8 cellular contexts compared by ENCODE assay signal in the genomic region with DNA sequence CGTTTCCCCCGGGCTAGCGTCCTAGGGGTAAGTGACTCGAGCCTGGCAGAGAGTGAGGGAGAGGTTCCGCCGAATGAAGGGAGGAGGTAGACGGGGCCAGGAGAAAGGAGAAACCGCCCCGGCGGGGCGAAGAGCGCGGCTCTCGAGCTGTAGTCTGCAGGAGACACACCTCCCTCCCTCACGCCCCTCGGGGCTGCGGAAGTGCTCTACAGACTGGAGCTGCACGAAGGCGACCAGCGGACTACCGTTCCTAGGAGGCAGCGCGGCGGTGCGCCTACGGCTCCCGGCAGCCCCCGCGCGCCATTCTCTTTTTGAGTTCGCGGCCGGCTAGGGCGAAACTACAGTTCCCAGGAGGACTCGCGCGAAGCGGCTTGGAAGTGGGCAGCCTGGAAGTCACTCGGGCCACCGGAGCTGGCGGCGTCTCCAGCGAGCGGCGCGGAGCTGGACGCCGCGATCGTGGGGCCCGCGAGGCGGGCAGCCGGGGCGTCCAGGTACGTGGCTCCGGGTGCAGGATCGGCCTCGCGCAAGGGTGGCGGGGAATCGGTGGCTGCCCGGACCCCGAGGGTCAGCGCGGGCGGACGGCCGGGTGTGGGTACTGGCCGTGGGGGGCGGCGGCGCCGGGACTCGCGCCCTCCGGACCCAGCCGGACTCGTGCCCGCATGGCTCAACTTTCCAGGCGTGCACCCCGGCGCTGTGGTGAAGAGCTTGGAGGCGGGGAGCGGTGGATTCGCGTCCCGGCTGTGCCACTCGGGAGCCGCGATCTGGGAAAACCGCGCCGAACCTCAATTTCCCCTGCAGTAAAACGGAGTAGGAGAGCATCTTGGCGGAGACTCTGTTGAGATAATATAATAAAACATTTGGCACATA. TPM values are rescaled to one million over a fixed set of nuclear protein-coding genes. Genes with fewer than 3 reads are reported as not detected.
DNase-seq lines count a peak whose midpoint lies in the region; TF ChIP-seq lines count a peak whose summit lies in the region.

SIPA1L3 (plus strand) TSS at position 341 of the 867 bp plus-strand sequence. CDS start 174,358 bp downstream, outside the sequence.

- H2BK12ac ChIP-seq in H9 (ENCODE audit: insufficient read length, low read depth, low read length) = no peak within 1 kb of the TSS

- no peaks in the 10 kb centered on the region for H3K79me1 ChIP-seq in H9 (ENCODE audit: insufficient read depth, low read depth, low read length, poor library complexity, severe bottlenecking)

- peak within 1 kb of the TSS; percentile 71 for H3K4me3 ChIP-seq in MG63
- H3K4me3 ChIP-seq in fibroblast of villous mesenchyme (ENCODE audit: low read depth, low read length) = peak within 1 kb of the TSS; percentile 96

- H3K9ac ChIP-seq in H9 (ENCODE audit: extremely low read depth, insufficient read length, low read length) = peak within 1 kb of the TSS; percentile 62

- H4K91ac ChIP-seq in H9 (ENCODE audit: insufficient read length, low read depth, low read length) = no peak within 1 kb of the TSS

- H4K5ac ChIP-seq in H9 (ENCODE audit: insufficient read length, low read depth, low read length) = no peak within 1 kb of the TSS

- H3K4me1 Mint-ChIP-seq in H9 (peaks cover 33 to 36% of the 10 kb centered on the region in 2 experiments), neural crest cell (peaks cover 29% of the 10 kb centered on the region)

- H3K27ac Mint-ChIP-seq in H9 (peak within 1 kb of the TSS; percentile 96 to 99 (median 97)), neural crest cell (ENCODE audit: unreplicated experiment) (peak within 1 kb of the TSS; percentile 93)

- no peak within 1 kb of the TSS for H2AK5ac ChIP-seq in H9 (ENCODE audit: insufficient read length, low read length)

- H3K36me3 ChIP-seq in MG63 = no peaks in the 10 kb centered on the region; the same call in none of the 2 replicates

- peaks cover 13% of the 10 kb centered on the region; the same call in 1 of the 2 replicates for H3K4me1 ChIP-seq in H9 (ENCODE audit: insufficient read depth, low read length)

- no peak within 1 kb of the TSS for H3K4ac ChIP-seq in H9 (ENCODE audit: low read depth, low read length)

- H3K27ac ChIP-seq in H9 (ENCODE audit: insufficient read length, low read depth, low read length) = peak within 1 kb of the TSS; percentile 32

- WGBS in H9 (ENCODE audit: extremely low coverage, insufficient read length, low lambda C conversion rate) = no CpG with 5 or more reads among the region's 96 CpGs

- no peak within 1 kb of the TSS for H2BK5ac ChIP-seq in H9 (ENCODE audit: insufficient read length, low read length)

- no peak within 1 kb of the TSS for H2AFZ ChIP-seq in H9 (ENCODE audit: low read length)

- H3K4me2 ChIP-seq in H9 (ENCODE audit: insufficient read depth, insufficient read length, low read length) = peak within 1 kb of the TSS; percentile 93

- peaks cover 11% of the 10 kb centered on the region; the same call in 1 of the 2 replicates for H3K79me2 ChIP-seq in H9 (ENCODE audit: insufficient read depth, low read length)

- DNase-seq in ELR (ENCODE audit: low read depth) = peak; percentile 96
- DNase-seq in H9 = peak; percentile 98
- peak; percentile 97 for DNase-seq in MG63
- peak; percentile 96 for DNase-seq in SHP77 treated with DMSO at 0.1 percent for 48 hours (lab: John Stamatoyannopoulos, UW)
- DNase-seq in activated gamma-delta T cell (lab: John Stamatoyannopoulos, UW) = peak; percentile 83
- peak; percentile 96 for DNase-seq in fibroblast of villous mesenchyme (ENCODE audit: low read depth)
- peak; percentile 93 for DNase-seq in neural crest cell (ENCODE audit: low read depth, low spot score)
- DNase-seq in stromal cell of bone marrow (ENCODE audit: low read depth) = peak; percentile 92

- H2BK120ac ChIP-seq in H9 (ENCODE audit: low read depth, low read length, poor library complexity, severe bottlenecking) = no peak within 1 kb of the TSS

- no peak within 1 kb of the TSS for H3K56ac ChIP-seq in H9 (ENCODE audit: insufficient read length, low read depth, low read length)

- H3K9me3 ChIP-seq in H9 (ENCODE audit: control insufficient read depth, low read depth, low read length) (no peaks in the 10 kb centered on the region), MG63 (no peaks in the 10 kb centered on the region)

- H3K9me3 Mint-ChIP-seq in H9 (no peaks in the 10 kb centered on the region; a peak in 1 of 5 replicates), neural crest cell (no peaks in the 10 kb centered on the region)

- no peaks in the 10 kb centered on the region for H3K27me3 Mint-ChIP-seq in H9 (ENCODE audit: low read depth)
- H3K27me3 Mint-ChIP-seq in neural crest cell (ENCODE audit: low read depth) = no peaks in the 10 kb centered on the region

- no peak within 1 kb of the TSS for H4K8ac ChIP-seq in H9 (replicated peaks; ENCODE audit: insufficient read length, low read depth, low read length)

- no peak within 1 kb of the TSS for H2BK15ac ChIP-seq in H9 (ENCODE audit: low read depth, low read length)

- H3K36me3 Mint-ChIP-seq in H9 (ENCODE audit: insufficient read depth in 1 of 3, low read depth in 3 of 3) = peaks cover 0 to 3% (median 2%) of the 10 kb centered on the region in 3 experiments; a peak in 4 of 7 replicates
- no peaks in the 10 kb centered on the region for H3K36me3 Mint-ChIP-seq in neural crest cell (ENCODE audit: low read depth)

- H3T11ph ChIP-seq in H9 (ENCODE audit: low read length) = no peak within 1 kb of the TSS

- TF ChIP-seq CTCF in H9 (conservative IDR thresholded peaks at IDR 0.05) (no peak), fibroblast of villous mesenchyme (IDR thresholded peaks at IDR 0.05; ENCODE audit: insufficient read depth, low read depth, low read length) (no peak), neural crest cell (conservative IDR thresholded peaks at IDR 0.05) (no peak)

- H4K20me1 ChIP-seq in H9 (ENCODE audit: control insufficient read depth, insufficient read depth, insufficient read length) = no peaks in the 10 kb centered on the region

- H3K23ac ChIP-seq in H9 (ENCODE audit: insufficient read length, low read depth, low read length) = no peak within 1 kb of the TSS

- H3K27me3 ChIP-seq in H9 (ENCODE audit: insufficient read depth, low read length) = no peaks in the 10 kb centered on the region
- H3K27me3 ChIP-seq in MG63 = no peaks in the 10 kb centered on the region

- peak within 1 kb of the TSS; percentile 81 for H3K14ac ChIP-seq in H9 (ENCODE audit: insufficient read depth, low read length)

- H3K4me3 Mint-ChIP-seq in H9 (peak within 1 kb of the TSS; percentile 87 to 93), neural crest cell (peak within 1 kb of the TSS; percentile 99)

- peak within 1 kb of the TSS; percentile 12 for H3K18ac ChIP-seq in H9 (ENCODE audit: insufficient read length, low read depth, low read length)

- no peak within 1 kb of the TSS for H2BK20ac ChIP-seq in H9 (ENCODE audit: low read depth, low read length, poor library complexity, severe bottlenecking)

- H3K23me2 ChIP-seq in H9 (ENCODE audit: insufficient read length, low read depth, low read length, poor library complexity, severe bottlenecking) = peaks cover 10% of the 10 kb centered on the region

RNA-seq across cellular contexts. Expression of gene SIPA1L3, which starts in this region (rescaled TPM):
- 40.1 and 41.9 TPM in 2 replicates for total RNA-seq in H9 (2021)
- 13.8 and 18.0 TPM in 2 replicates for total RNA-seq in MG63 (2014; rRNA removed; shearing (Covaris generic); ENCODE audit: low replicate concordance)
- 19.0 and 20.3 TPM in 2 replicates for total RNA-seq in fibroblast of villous mesenchyme
- total RNA-seq in neural crest cell = 41.2 and 44.0 TPM in 2 replicates

Comparison
In these comparisons a context has a peak if more than half of its experiments do, and no peak if none do; other contexts are left out.
1. Peak in every context shown above with its lines: DNase-seq, H3K4me3 ChIP-seq and H3K27ac ChIP-seq.